Comparison of ENCODE assay signal across 10 cellular contexts in the genomic region with DNA sequence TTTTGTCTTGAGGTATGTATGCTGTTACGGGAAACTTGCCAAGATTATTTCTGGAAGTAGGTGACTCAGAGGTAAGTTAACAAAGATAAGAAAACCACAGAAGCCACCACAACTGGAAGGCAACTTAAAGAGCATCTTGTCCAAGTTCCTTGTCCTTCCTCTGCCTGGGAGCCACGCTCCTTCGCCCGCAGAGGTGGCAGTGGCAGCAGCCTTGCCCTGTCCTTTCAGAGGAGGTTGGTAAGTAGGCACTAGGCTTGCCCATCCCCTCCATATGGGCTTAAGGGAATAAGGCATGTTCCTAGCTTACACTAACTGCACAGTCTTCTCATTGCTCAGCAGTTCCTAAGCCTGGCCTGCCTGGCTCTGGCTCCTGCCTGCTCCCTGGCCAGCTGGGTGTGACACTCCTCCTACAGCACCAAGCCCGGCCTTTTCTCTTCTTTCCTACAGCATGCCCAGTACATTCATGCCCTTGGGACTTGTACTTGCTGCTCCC. TPM values are rescaled to one million over a fixed set of nuclear protein-coding genes. Genes with fewer than 3 reads are reported as not detected.
DNase-seq lines count a peak whose midpoint lies in the region; ATAC-seq, FAIRE-seq and TF ChIP-seq lines count a peak whose summit lies in the region.
"Had no signal": no experiment of that assay in that cellular context is flagged by ENCODE, and none has a peak within 500 bp of the region (broad histone marks: within the 10 kb centered on the region; RNA-seq: fewer than 3 reads in every experiment).

No MANE protein-coding gene starts in this region.

- no peak for TF ChIP-seq POLR2A in HepG2 (IDR thresholded peaks at IDR 0.05; ENCODE audit: insufficient read depth in 1 of 2, low read depth in 2 of 2, low read length in 2 of 2)

- DNase-seq in CMK (ENCODE audit: low read depth): peak; percentile 32
- DNase-seq in NCI-H226: peak; percentile 88
- peak; percentile 98 for DNase-seq in choroid plexus epithelial cell (ENCODE audit: low read depth)
- peak; percentile 41 for DNase-seq in myocyte (ENCODE audit: low read depth)
- no peak for DNase-seq in HepG2 (ENCODE audit: low spot score)
- no peak for DNase-seq in DMS153 (lab: John Stamatoyannopoulos, UW)
- DNase-seq: activated B cell treated with CpG ODN at 0.5 μM for 24 hours, foreskin melanocyte had no signal

- in situ Hi-C loops in HepG2 (cut with HindIII; ENCODE audit: extremely low pct_ligation_motif_present, low pct_unique_long_range_greater_than_20kb): no loop called here

- no peak for FAIRE-seq in HepG2 (lab: Jason Lieb, UNC)

- TF ChIP-seq CTCF in choroid plexus epithelial cell (conservative IDR thresholded peaks at IDR 0.05; ENCODE audit: low read depth, low read length): no peak
- no peak for TF ChIP-seq CTCF in HepG2 (CRISPR knock-in tag; IDR thresholded peaks at IDR 0.05)

- ATAC-seq in GM19397 (IDR thresholded peaks at IDR 0.05; ENCODE audit: unreplicated experiment): no peak
- ATAC-seq in HepG2: no peak
- no peak for ATAC-seq in GM21825 (IDR thresholded peaks at IDR 0.05; ENCODE audit: unreplicated experiment)

- no peaks in the 10 kb centered on the region for H3K36me3 ChIP-seq in HepG2 (replicated peaks in 1 of 2; ENCODE audit: control insufficient read depth in 1 of 2, insufficient read depth in 2 of 2, low read length in 2 of 2)

- no peak overlapping the region for H3K27ac ChIP-seq in HepG2 (ENCODE audit: extremely low read length, insufficient read depth, low read length)

- POLR2A ChIA-PET in HepG2 (lab: Yijun Ruan, JAX): no interaction called here

- no peaks in the 10 kb centered on the region for H3K9me3 ChIP-seq in HepG2 (ENCODE audit: low read length)

- intact Hi-C loops in HepG2 (cut with micrococcal nuclease; ENCODE audit: unreplicated experiment): no loop called here

- H3K4me2 ChIP-seq in HepG2 (ENCODE audit: low read depth, low read length): no peak overlapping the region

- CTCF ChIA-PET in HepG2 (lab: Yijun Ruan, JAX; ENCODE audit: low intra/inter-chr PET ratio, low total read pairs): no interaction called here

- no TSS peak for BruUV-seq in HepG2 (replicated peaks; lab: Mats Ljungman, UMichigan)

- H4K20me1 ChIP-seq in HepG2 (ENCODE audit: insufficient read depth, low read length): no peaks in the 10 kb centered on the region

- TF ChIP-seq EP300 in HepG2 (IDR thresholded peaks at IDR 0.05; ENCODE audit: low read depth in 2 of 2, low read length in 2 of 2) (no peak), HepG2 (CRISPR knock-in tag; IDR thresholded peaks at IDR 0.05; ENCODE audit: borderline replicate concordance) (no peak)

- TF ChIP-seq RAD21 in HepG2 (CRISPR knock-in tag; IDR thresholded peaks at IDR 0.05): no peak

- H3K27me3 ChIP-seq in HepG2 (ENCODE audit: control insufficient read depth in 1 of 2, insufficient read depth in 2 of 2, low read length in 2 of 2): peaks cover 4 to 44% of the 10 kb centered on the region in 2 experiments; a peak in 3 of 5 replicates

- no peaks in the 10 kb centered on the region for H3K79me2 ChIP-seq in HepG2 (ENCODE audit: insufficient read depth, low read length)

- H3K4me1 ChIP-seq in HepG2 (ENCODE audit: insufficient read depth, low read length): no peaks in the 10 kb centered on the region

- whole genome bisulfite sequencing in HepG2 (ENCODE audit: low lambda C conversion rate): 44% methylated on average over 5 of the region's 5 CpGs

- no peak overlapping the region for H3K9ac ChIP-seq in HepG2 (ENCODE audit: insufficient read depth, low read depth, low read length)

- H3K4me3 ChIP-seq in choroid plexus epithelial cell (ENCODE audit: low read depth, low read length) (no peak overlapping the region), HepG2 (replicated peaks in 1 of 3; ENCODE audit: insufficient read depth in 1 of 3, low read depth in 2 of 3, low read length in 3 of 3) (no peak overlapping the region)

- H2AFZ ChIP-seq in HepG2 (ENCODE audit: low read length): no peak overlapping the region

TF ChIP-seq in HepG2, 621 proteins besides CTCF, POLR2A, EP300 and RAD21:
- TF ChIP-seq, protein P1, sequence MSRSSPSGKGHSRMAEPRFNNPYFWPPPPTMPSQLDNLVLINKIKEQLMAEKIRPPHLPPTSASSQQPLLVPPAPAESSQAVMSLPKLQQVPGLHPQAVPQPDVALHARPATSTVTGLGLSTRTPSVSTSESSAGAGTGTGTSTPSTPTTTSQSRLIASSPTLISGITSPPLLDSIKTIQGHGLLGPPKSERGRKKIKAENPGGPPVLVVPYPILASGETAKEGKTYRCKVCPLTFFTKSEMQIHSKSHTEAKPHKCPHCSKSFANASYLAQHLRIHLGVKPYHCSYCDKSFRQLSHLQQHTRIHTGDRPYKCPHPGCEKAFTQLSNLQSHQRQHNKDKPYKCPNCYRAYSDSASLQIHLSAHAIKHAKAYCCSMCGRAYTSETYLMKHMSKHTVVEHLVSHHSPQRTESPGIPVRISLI (CRISPR knock-in tag; IDR thresholded peaks at IDR 0.05; ENCODE audit: borderline replicate concordance): no peak
- no peak for TF ChIP-seq JUND (CRISPR knock-in tag; IDR thresholded peaks at IDR 0.05)
- TF ChIP-seq TOE1 (CRISPR knock-in tag; IDR thresholded peaks at IDR 0.05): no peak

RNA-seq across cellular contexts. Expression of a gene that starts 48.0 kb away (rescaled TPM):
- total RNA-seq in myocyte (0.37 and 1.1 TPM in 2 replicates), HepG2 (2016; rRNA removed; fragmentation: Illumina TruSeq; extraction: Trizol) (0.17 TPM in 1 of 2 replicates, not detected in the other)
- 9.3 TPM for polyA plus RNA-seq in myocyte (2012)
- not detected in 2 replicates for total RNA-seq in HepG2 (2016; cell fraction: cytosol; rRNA removed; fragmentation: Illumina TruSeq; extraction: Trizol; ENCODE audit: low read depth)
- total RNA-seq in HepG2 (2016; cell fraction: insoluble cytoplasmic fraction; rRNA removed; fragmentation: Illumina TruSeq; extraction: Trizol): 0.04 TPM in 1 of 2 replicates, not detected in the other
- total RNA-seq in HepG2 (2016; cell fraction: membrane; rRNA removed; fragmentation: Illumina TruSeq; extraction: Trizol): 0.34 TPM in 1 of 2 replicates, not detected in the other
- total RNA-seq in HepG2 (2016; cell fraction: nucleus; rRNA removed; fragmentation: Illumina TruSeq; extraction: Trizol): 0.44 TPM in 1 of 2 replicates, not detected in the other
- 0.16 and 0.29 TPM in 2 replicates for polyA plus RNA-seq in HepG2 (2011; rRNA removed)
- polyA plus RNA-seq in HepG2 (2011; cell fraction: cytosol; rRNA removed): 0.35 and 0.36 TPM in 2 replicates
- 0.26 and 0.35 TPM in 2 replicates for polyA plus RNA-seq in HepG2 (2011; cell fraction: nucleus; rRNA removed)
- polyA plus RNA-seq in HepG2 (2012): 0.40 and 1.0 TPM in 2 replicates
- 0.53 TPM in 1 of 2 replicates, not detected in the other for polyA plus RNA-seq in HepG2 (2016; cell fraction: cytosol; fragmentation: Illumina TruSeq; extraction: Trizol; ENCODE audit: low read depth)
- polyA plus RNA-seq in HepG2 (2016; cell fraction: insoluble cytoplasmic fraction; fragmentation: Illumina TruSeq; extraction: Trizol; ENCODE audit: low read depth): 0.39 TPM in 1 of 2 replicates, not detected in the other
- 0.34 TPM in 1 of 2 replicates, not detected in the other for polyA plus RNA-seq in HepG2 (2016; cell fraction: membrane; fragmentation: Illumina TruSeq; extraction: Trizol; ENCODE audit: low read depth)
- polyA plus RNA-seq in HepG2 (2016; cell fraction: nucleus; fragmentation: Illumina TruSeq; extraction: Trizol; ENCODE audit: insufficient read depth, low read depth): 0.11 TPM in 1 of 2 replicates, not detected in the other
- 2.0 TPM in 1 of 2 replicates, not detected in the other for polyA minus RNA-seq in HepG2 (2011; rRNA and poly(A)+ RNA removed; ENCODE audit: low replicate concordance)
- polyA minus RNA-seq in HepG2 (2011; cell fraction: cytosol; rRNA and poly(A)+ RNA removed): 0.49 TPM in 1 of 2 replicates, not detected in the other
- not detected in 2 replicates for polyA minus RNA-seq in HepG2 (2011; cell fraction: nucleus; rRNA and poly(A)+ RNA removed)
- total RNA-seq: activated B cell treated with CpG ODN at 0.5 μM for 24 hours had no signal

Comparison
In these comparisons a context has a peak if more than half of its experiments do, and no peak if none do; other contexts are left out.
1. DNase-seq: peak in CMK (single experiment), NCI-H226 (single experiment), choroid plexus epithelial cell (single experiment) and myocyte (single experiment); none in HepG2 (single experiment) and DMS153 (single experiment).